Comparison of ENCODE assay signal across 8 cellular contexts in the genomic region with DNA sequence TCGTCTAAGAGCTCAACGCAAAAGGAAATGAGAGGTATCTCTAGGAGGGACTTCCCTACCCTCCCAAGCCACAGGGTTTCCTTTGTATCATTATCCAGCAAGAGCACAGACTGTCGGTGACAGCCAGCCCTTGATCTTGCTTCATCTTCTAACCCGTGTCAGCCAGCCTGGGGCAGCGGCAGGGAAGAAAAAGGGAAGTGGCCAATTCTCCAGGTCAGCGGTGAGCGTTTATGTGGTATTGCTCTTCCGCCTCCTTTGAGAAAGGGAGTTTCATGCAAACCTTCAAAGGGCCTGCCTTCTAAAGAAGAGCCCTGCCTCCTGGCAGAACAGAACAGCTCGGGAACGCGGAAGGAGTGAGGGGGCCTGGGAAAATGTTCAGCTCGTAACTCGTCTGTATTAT. TPM values are rescaled to one million over a fixed set of nuclear protein-coding genes. Genes with fewer than 3 reads are reported as not detected.
A peak's percentile ranks its signal among the peaks of the same experiment; 100 is the strongest.
DNase-seq lines count a peak whose midpoint lies in the region; ATAC-seq and TF ChIP-seq lines count a peak whose summit lies in the region.
"Had no signal": no experiment of that assay in that cellular context is flagged by ENCODE, and none has a peak within 500 bp of the region (broad histone marks: within the 10 kb centered on the region; RNA-seq: fewer than 3 reads in every experiment).

No MANE protein-coding gene starts in this region.

- WGBS in testis, 2 donors: 63 to 84% methylated on average over 13 of the region's 13 CpGs

- peaks cover 39% of the 10 kb centered on the region for H3K4me1 ChIP-seq in testis

- no peak for TF ChIP-seq POLR2A in testis (IDR thresholded peaks at IDR 0.05)

- no peak overlapping the region for H3K27ac Mint-ChIP-seq in T-helper 17 cell
- no peak overlapping the region for H3K27ac Mint-ChIP-seq in stimulated activated naive CD8-positive, alpha-beta T cell treated with anti-CD3 and anti-CD28 coated beads, Interleukin-15, amount 100 ng/mL, for 72 hours

- H3K36me3 Mint-ChIP-seq in T-helper 17 cell (ENCODE audit: low read depth): peaks cover 3% of the 10 kb centered on the region

- no peaks in the 10 kb centered on the region for H3K27me3 ChIP-seq in testis

- no peaks in the 10 kb centered on the region for H3K9me3 ChIP-seq in T-helper 17 cell (ENCODE audit: control insufficient read depth, low read length, poor library complexity, severe bottlenecking)
- H3K9me3 ChIP-seq in testis: no peaks in the 10 kb centered on the region

- H3K9me3 Mint-ChIP-seq in stimulated activated naive CD8-positive, alpha-beta T cell treated with anti-CD3 and anti-CD28 coated beads, Interleukin-15, amount 100 ng/mL, for 72 hours: no peaks in the 10 kb centered on the region

- TF ChIP-seq CTCF in testis (IDR thresholded peaks at IDR 0.05): no peak

- H3K27me3 Mint-ChIP-seq in T-helper 17 cell: peaks cover 72% of the 10 kb centered on the region
- H3K27me3 Mint-ChIP-seq in stimulated activated naive CD8-positive, alpha-beta T cell treated with anti-CD3 and anti-CD28 coated beads, Interleukin-15, amount 100 ng/mL, for 72 hours: peaks cover 84% of the 10 kb centered on the region

- no peak overlapping the region for H3K4me3 Mint-ChIP-seq in T-helper 17 cell
- H3K4me3 Mint-ChIP-seq in stimulated activated naive CD8-positive, alpha-beta T cell treated with anti-CD3 and anti-CD28 coated beads, Interleukin-15, amount 100 ng/mL, for 72 hours: no peak overlapping the region

- ATAC-seq in HG02938 (IDR thresholded peaks at IDR 0.05; ENCODE audit: unreplicated experiment): peak; percentile 77
- ATAC-seq in T-helper 17 cell: peak; percentile 58
- peak; percentile 50 for ATAC-seq in stimulated activated naive CD8-positive, alpha-beta T cell treated with anti-CD3 and anti-CD28 coated beads, Interleukin-15, amount 100 ng/mL, for 72 hours

- no peaks in the 10 kb centered on the region for H3K36me3 ChIP-seq in testis (ENCODE audit: low read depth, missing control alignments)

- DNase-seq in GM19238 (ENCODE audit: insufficient read length, low spot score): peak; percentile 27
- no peak for DNase-seq in T-helper 17 cell
- peak in 1 of 2 donors; percentile 11 for DNase-seq in stimulated activated naive CD8-positive, alpha-beta T cell treated with anti-CD3 and anti-CD28 coated beads, Interleukin-15, amount 100 ng/mL, for 72 hours
- no peak for DNase-seq in activated gamma-delta T cell treated with Interleukin-2 at 50 U/mL for 16 hours
- DNase-seq in testis: no peak
- DNase-seq in glomerular visceral epithelial cell (ENCODE audit: extremely low spot score): no peak

- no peak overlapping the region for H3K4me3 ChIP-seq in testis
- H3K4me3 ChIP-seq: skin epidermis had no signal

- H3K4me1 Mint-ChIP-seq in T-helper 17 cell: peaks cover 20% of the 10 kb centered on the region
- peaks cover 31% of the 10 kb centered on the region for H3K4me1 Mint-ChIP-seq in stimulated activated naive CD8-positive, alpha-beta T cell treated with anti-CD3 and anti-CD28 coated beads, Interleukin-15, amount 100 ng/mL, for 72 hours

- peak overlapping the region in 1 of 2 donors; percentile 58 for H3K27ac ChIP-seq in testis
- H3K27ac ChIP-seq: skin epidermis had no signal

- intact Hi-C loops in testis (cut with DNase I; ENCODE audit: low total_unique reads): no loop called here

RNA-seq across cellular contexts. Expression of gene EFNB2, which starts 41.9 kb away (rescaled TPM):
- under 1 TPM; 0.35 to 0.37 TPM for total RNA-seq in T-helper 17 cell
- 10 to 100 TPM; 24.7 to 37.7 TPM for total RNA-seq in testis
- polyA plus RNA-seq in testis (ENCODE audit: insufficient read depth, low read depth, low replicate concordance): 17.4 TPM

Comparison
In these comparisons a context has a peak if more than half of its experiments do, and no peak if none do; other contexts are left out.
1. RNA of gene EFNB2, which starts 41.9 kb away (total RNA-seq): 24.7 to 37.7 TPM in testis; 0.35 to 0.37 TPM in T-helper 17 cell; every median in the first group is over 10 times any median in the second.
2. Peak in every context shown above with its lines, with median percentiles within 50 percentile points of each other: ATAC-seq.